In the genomic region with DNA sequence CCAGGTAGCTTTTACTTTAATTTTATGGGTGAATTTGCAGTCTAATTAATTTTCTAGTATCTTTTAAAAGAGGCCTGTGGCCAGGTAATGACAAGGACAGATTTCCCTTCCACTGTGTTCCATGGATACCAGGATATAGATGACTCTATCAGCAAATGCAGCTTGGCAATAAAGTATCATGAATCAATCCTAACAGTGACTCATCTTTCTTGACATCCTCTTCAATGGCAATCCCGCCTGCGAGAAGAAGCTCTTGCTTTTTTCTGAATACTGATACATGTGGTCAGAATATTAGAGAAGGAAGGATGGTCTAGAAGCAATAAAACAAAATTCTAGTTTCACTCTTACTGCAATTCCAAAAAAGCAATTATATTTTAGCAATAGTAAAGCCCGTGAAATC, we compare ENCODE assay signal across 17 cellular contexts.
A peak's percentile ranks its signal among the peaks of the same experiment; 100 is the strongest.
DNase-seq lines count a peak whose midpoint lies in the region; ATAC-seq and TF ChIP-seq lines count a peak whose summit lies in the region.
"Had no signal": no experiment of that assay in that cellular context is flagged by ENCODE, and none has a peak within 500 bp of the region (broad histone marks: within the 10 kb centered on the region; RNA-seq: fewer than 3 reads in every experiment).

No MANE protein-coding gene starts in this region.

- no CpG with 5 or more reads among the region's 3 CpGs for WGBS in neuronal stem cell (ENCODE audit: extremely low coverage in 2 of 2, insufficient read length in 2 of 2, insufficient replicate concordance in 1 of 2), 2 donors

- peak; percentile 6 for DNase-seq in MCF 10A (ENCODE audit: unreplicated experiment)
- no peak for DNase-seq in breast epithelium (ENCODE audit: low spot score in 2 of 2)
- peak; percentile 23 for DNase-seq in PC-3
- peak; percentile 51 for DNase-seq in epithelial cell of esophagus (ENCODE audit: low read depth)
- no peak for DNase-seq in neuronal stem cell (ENCODE audit: low spot score)
- DNase-seq: 8988T; CD4-positive, alpha-beta memory T cell; DMS79 treated with DMSO at 0.1 percent for 48 hours; GF-D8 had no signal

- no peaks in the 10 kb centered on the region for H3K79me1 ChIP-seq in neuronal stem cell (ENCODE audit: low read depth, low read length)

- H3K14ac ChIP-seq in neuronal stem cell (ENCODE audit: low read length), result no peak overlapping the region

- POLR2A ChIA-PET in MCF 10A (lab: Yijun Ruan, JAX), result interaction anchor here (0.6 to 0.9 kb wide), 2 partner anchors 104 to 649 kb away, joined by 3 read pairs; no protein-coding TSS in a partner anchor
- POLR2A ChIA-PET in PC-3 (lab: Charles Lee; ENCODE audit: unreplicated experiment), result no interaction called here

- H4K20me1 ChIP-seq in PC-3 (ENCODE audit: low read length), result no peaks in the 10 kb centered on the region
- H4K20me1 ChIP-seq: BLaER1 had no signal

- no peak overlapping the region for H4K8ac ChIP-seq in neuronal stem cell (ENCODE audit: low read depth, low read length)

- no peaks in the 10 kb centered on the region for H3K79me2 ChIP-seq in PC-3 (ENCODE audit: low read length)

- no peak overlapping the region for H2AK5ac ChIP-seq in neuronal stem cell (ENCODE audit: low read depth, low read length)

- H3K23ac ChIP-seq in neuronal stem cell (ENCODE audit: low read depth, low read length, poor library complexity), result no peak overlapping the region

- no peak for TF ChIP-seq POLR2A in breast epithelium (IDR thresholded peaks at IDR 0.05)

- intact Hi-C loops in MCF 10A (cut with micrococcal nuclease) (no loop called here), breast epithelium (cut with DNase I; ENCODE audit: low total_unique reads) (no loop called here), PC-3 (cut with micrococcal nuclease) (no loop called here)

- no peaks in the 10 kb centered on the region for H3K27me3 Mint-ChIP-seq in MCF 10A (ENCODE audit: insufficient read depth, unreplicated experiment)
- H3K27me3 Mint-ChIP-seq: CD4-positive, alpha-beta memory T cell; IgD-negative memory B cell had no signal

- H2BK12ac ChIP-seq in neuronal stem cell (ENCODE audit: low read length), result no peak overlapping the region

- H3K36me3 ChIP-seq in breast epithelium (no peaks in the 10 kb centered on the region), PC-3 (ENCODE audit: low read depth, low read length) (no peaks in the 10 kb centered on the region), neuronal stem cell (replicated peaks in 1 of 2; ENCODE audit: control insufficient read depth in 2 of 2, insufficient read depth in 2 of 2, low read length in 2 of 2) (no peaks in the 10 kb centered on the region)
- H3K36me3 ChIP-seq: BLaER1, HAP-1 had no signal

- H2AFZ ChIP-seq in PC-3 (ENCODE audit: low read length) (no peak overlapping the region), neuronal stem cell (ENCODE audit: low read length) (no peak overlapping the region)

- H2BK15ac ChIP-seq in neuronal stem cell (ENCODE audit: low read length), result no peak overlapping the region

- H4K91ac ChIP-seq in neuronal stem cell (ENCODE audit: low read depth, low read length, poor library complexity), result no peak overlapping the region

- no peaks in the 10 kb centered on the region for H3F3A ChIP-seq in PC-3 (ENCODE audit: low read length, unreplicated experiment)

- no peak overlapping the region for H3K4me3 Mint-ChIP-seq in MCF 10A (ENCODE audit: unreplicated experiment)
- H3K4me3 Mint-ChIP-seq: CD14-positive monocyte, IgD-negative memory B cell had no signal

- H3K4me3 ChIP-seq in breast epithelium, result no peak overlapping the region
- no peak overlapping the region for H3K4me3 ChIP-seq in PC-3 (ENCODE audit: low read length)
- H3K4me3 ChIP-seq in epithelial cell of esophagus (ENCODE audit: low read length), result no peak overlapping the region
- no peak overlapping the region for H3K4me3 ChIP-seq in neuronal stem cell (ENCODE audit: low read length in 2 of 2)
- H3K4me3 ChIP-seq: BLaER1, HAP-1 had no signal

- no peak for ATAC-seq in PC-3
- ATAC-seq in HG03097 (IDR thresholded peaks at IDR 0.05; ENCODE audit: low FRiP score, unreplicated experiment), result no peak
- no peak for ATAC-seq in HG03095 (IDR thresholded peaks at IDR 0.05; ENCODE audit: unreplicated experiment)
- no peak for ATAC-seq in GM19395 (IDR thresholded peaks at IDR 0.05; ENCODE audit: unreplicated experiment)
- ATAC-seq: HepG2 had no signal

- H3K4me1 ChIP-seq in breast epithelium, result no peaks in the 10 kb centered on the region
- no peaks in the 10 kb centered on the region for H3K4me1 ChIP-seq in PC-3 (ENCODE audit: insufficient read depth, low read length)
- H3K4me1 ChIP-seq in neuronal stem cell (ENCODE audit: control insufficient read depth in 2 of 2, insufficient read depth in 1 of 2, low read depth in 1 of 2, low read length in 2 of 2), result no peaks in the 10 kb centered on the region
- H3K4me1 ChIP-seq: BLaER1, HAP-1 had no signal

- CTCF ChIA-PET in MCF 10A (lab: Yijun Ruan, JAX), result no interaction called here
- CTCF ChIA-PET in PC-3 (lab: Charles Lee), result no interaction called here

- H3K9ac ChIP-seq in PC-3 (ENCODE audit: low read length), result no peak overlapping the region
- no peak overlapping the region for H3K9ac ChIP-seq in neuronal stem cell (ENCODE audit: low read depth, low read length, poor library complexity)
- H3K9ac ChIP-seq: BLaER1 had no signal

- H3K27me3 ChIP-seq in breast epithelium (no peaks in the 10 kb centered on the region), PC-3 (ENCODE audit: low read length) (no peaks in the 10 kb centered on the region), neuronal stem cell (ENCODE audit: control insufficient read depth in 3 of 3, insufficient read depth in 3 of 3, low read depth in 1 of 3, low read length in 3 of 3) (no peaks in the 10 kb centered on the region)
- H3K27me3 ChIP-seq: BLaER1 had no signal

- H3K9me3 Mint-ChIP-seq in MCF 10A (ENCODE audit: unreplicated experiment), result no peaks in the 10 kb centered on the region
- H3K9me3 Mint-ChIP-seq: CD4-positive, alpha-beta memory T cell; IgD-negative memory B cell had no signal

- no peak overlapping the region for H3K4ac ChIP-seq in neuronal stem cell (ENCODE audit: low read length)

- no peak overlapping the region for H3K27ac Mint-ChIP-seq in MCF 10A (ENCODE audit: low read depth, unreplicated experiment)
- H3K27ac Mint-ChIP-seq: CD14-positive monocyte; CD4-positive, alpha-beta memory T cell; IgD-negative memory B cell had no signal

- no peak overlapping the region for H2BK5ac ChIP-seq in neuronal stem cell (ENCODE audit: low read length)

- H3K36me3 Mint-ChIP-seq in MCF 10A (ENCODE audit: insufficient read depth, unreplicated experiment), result no peaks in the 10 kb centered on the region
- H3K36me3 Mint-ChIP-seq: CD14-positive monocyte; CD4-positive, alpha-beta memory T cell; IgD-negative memory B cell had no signal

- H3K4me1 Mint-ChIP-seq in MCF 10A (ENCODE audit: insufficient read depth, unreplicated experiment), result peaks cover 15% of the 10 kb centered on the region
- H3K4me1 Mint-ChIP-seq: CD14-positive monocyte had no signal

- no peaks in the 10 kb centered on the region for H3K9me2 ChIP-seq in PC-3 (replicated peaks; ENCODE audit: low read length)

- TF ChIP-seq CTCF in MCF 10A (IDR thresholded peaks at IDR 0.05; ENCODE audit: unreplicated experiment), result no peak
- no peak for TF ChIP-seq CTCF in breast epithelium (IDR thresholded peaks at IDR 0.05)
- TF ChIP-seq CTCF in PC-3 (conservative IDR thresholded peaks at IDR 0.05; ENCODE audit: low read depth, low read length), result no peak
- no peak for TF ChIP-seq CTCF in epithelial cell of esophagus (IDR thresholded peaks at IDR 0.05; ENCODE audit: insufficient read depth, low read depth, low read length, missing control alignments)

- H3K9me3 ChIP-seq in breast epithelium (no peaks in the 10 kb centered on the region), PC-3 (ENCODE audit: low read length) (no peaks in the 10 kb centered on the region), neuronal stem cell (replicated peaks in 1 of 2; ENCODE audit: control insufficient read depth in 2 of 2, insufficient read depth in 1 of 2, low read depth in 1 of 2, low read length in 2 of 2) (no peaks in the 10 kb centered on the region)
- H3K9me3 ChIP-seq: BLaER1, HAP-1 had no signal

- no peak overlapping the region for H3K4me2 ChIP-seq in PC-3 (ENCODE audit: low read length)
- H3K4me2 ChIP-seq in neuronal stem cell (ENCODE audit: insufficient read depth, low read length, poor library complexity, severe bottlenecking), result no peak overlapping the region
- H3K4me2 ChIP-seq: BLaER1 had no signal

- H2BK120ac ChIP-seq in neuronal stem cell (ENCODE audit: low read depth, low read length), result no peak overlapping the region

- no peak overlapping the region for H3K18ac ChIP-seq in neuronal stem cell (ENCODE audit: low read length)

- no TSS peak for BruUV-seq in MCF 10A (replicated peaks; lab: Mats Ljungman, UMichigan)
- no TSS peak for BruUV-seq in PC-3 (replicated peaks; lab: Mats Ljungman, UMichigan)

- H3K27ac ChIP-seq in breast epithelium (no peak overlapping the region), PC-3 (ENCODE audit: low read length) (no peak overlapping the region), neuronal stem cell (replicated peaks; ENCODE audit: low read length) (no peak overlapping the region)
- H3K27ac ChIP-seq: BLaER1 had no signal

Comparison
In these comparisons a context has a peak if more than half of its experiments do, and no peak if none do; other contexts are left out.
1. DNase-seq: peak in MCF 10A (single experiment), PC-3 (single experiment) and epithelial cell of esophagus (single experiment); none in breast epithelium (0 of 2) and neuronal stem cell (single experiment).